24 cellular contexts compared by ENCODE assay signal in genomic region chr21:33421713-33422393, GRCh38. TPM values are rescaled to one million over a fixed set of nuclear protein-coding genes. Genes with fewer than 3 reads are reported as not detected.
DNase-seq lines count a peak whose midpoint lies in the region; ATAC-seq, FAIRE-seq and TF ChIP-seq lines count a peak whose summit lies in the region.
"Had no signal": no experiment of that assay in that cellular context is flagged by ENCODE, and none has a peak within 500 bp of the region (broad histone marks: within the 10 kb centered on the region; RNA-seq: fewer than 3 reads in every experiment).

No MANE protein-coding gene starts in this region.

- H3K4me3 ChIP-seq in HepG2 (replicated peaks in 1 of 3; ENCODE audit: insufficient read depth in 1 of 3, low read depth in 2 of 3, low read length in 3 of 3) (no peak overlapping the region), right lobe of liver (no peak overlapping the region), astrocyte (ENCODE audit: insufficient read depth, low read depth, low read length) (no peak overlapping the region)

- no peaks in the 10 kb centered on the region for H3K9me3 ChIP-seq in HepG2 (ENCODE audit: low read length)
- H3K9me3 ChIP-seq in right lobe of liver: no peaks in the 10 kb centered on the region
- H3K9me3 ChIP-seq in astrocyte (ENCODE audit: insufficient read depth, low read depth, low read length): no peaks in the 10 kb centered on the region

- no peaks in the 10 kb centered on the region for H3K9me3 Mint-ChIP-seq in astrocyte (ENCODE audit: unreplicated experiment)
- H3K9me3 Mint-ChIP-seq in neural crest cell: no peaks in the 10 kb centered on the region
- H3K9me3 Mint-ChIP-seq in activated naive CD8-positive, alpha-beta T cell treated with anti-CD3 and anti-CD28 coated beads for 36 hours: no peaks in the 10 kb centered on the region
- H3K9me3 Mint-ChIP-seq in HFFc6: no peaks in the 10 kb centered on the region

- no peak overlapping the region for H2AFZ ChIP-seq in HepG2 (ENCODE audit: low read length)
- no peak overlapping the region for H2AFZ ChIP-seq in astrocyte (ENCODE audit: low read depth, low read length)

- TF ChIP-seq POLR2A in HepG2 (IDR thresholded peaks at IDR 0.05; ENCODE audit: insufficient read depth in 1 of 2, low read depth in 2 of 2, low read length in 2 of 2): no peak
- no peak for TF ChIP-seq POLR2A in right lobe of liver (IDR thresholded peaks at IDR 0.05)

- H3K4me2 ChIP-seq in HepG2 (ENCODE audit: low read depth, low read length): no peak overlapping the region
- no peak overlapping the region for H3K4me2 ChIP-seq in astrocyte (ENCODE audit: low read length)

- TF ChIP-seq CTCF in HepG2 (CRISPR knock-in tag; IDR thresholded peaks at IDR 0.05): no peak
- no peak for TF ChIP-seq CTCF in right lobe of liver (IDR thresholded peaks at IDR 0.05)
- no peak for TF ChIP-seq CTCF in astrocyte (IDR thresholded peaks at IDR 0.05; ENCODE audit: insufficient read depth, low read depth, low read length)
- no peak for TF ChIP-seq CTCF in neural crest cell (conservative IDR thresholded peaks at IDR 0.05)
- no peak for TF ChIP-seq CTCF in HFFc6 (IDR thresholded peaks at IDR 0.05)

- peaks cover 15 to 61% of the 10 kb centered on the region in 2 experiments for H3K36me3 ChIP-seq in HepG2 (replicated peaks in 1 of 2; ENCODE audit: control insufficient read depth in 1 of 2, insufficient read depth in 2 of 2, low read length in 2 of 2)
- peaks cover 0 to 68% (median 19%) of the 10 kb centered on the region in 4 donors for H3K36me3 ChIP-seq in right lobe of liver
- H3K36me3 ChIP-seq in astrocyte (ENCODE audit: insufficient read depth, low read length): peaks cover 35% of the 10 kb centered on the region

- in situ Hi-C loops in HepG2 (cut with HindIII; ENCODE audit: extremely low pct_ligation_motif_present, low pct_unique_long_range_greater_than_20kb): no loop called here

- H3K27ac Mint-ChIP-seq in astrocyte (ENCODE audit: unreplicated experiment): no peak overlapping the region
- H3K27ac Mint-ChIP-seq in neural crest cell (ENCODE audit: unreplicated experiment): peak overlapping the region; percentile 94
- no peak overlapping the region for H3K27ac Mint-ChIP-seq in activated naive CD8-positive, alpha-beta T cell treated with anti-CD3 and anti-CD28 coated beads for 36 hours
- H3K27ac Mint-ChIP-seq in HFFc6: no peak overlapping the region; the same call in 1 of the 2 replicates
- H3K27ac Mint-ChIP-seq: B cell had no signal

- FAIRE-seq in HepG2 (lab: Jason Lieb, UNC) (no peak), astrocyte (lab: Jason Lieb, UNC) (peak; percentile 45)
- FAIRE-seq: A204.1, D721Med, RCC 7860 had no signal

- H3K4me3 Mint-ChIP-seq in astrocyte (ENCODE audit: unreplicated experiment): no peak overlapping the region
- no peak overlapping the region for H3K4me3 Mint-ChIP-seq in neural crest cell
- H3K4me3 Mint-ChIP-seq in activated naive CD8-positive, alpha-beta T cell treated with anti-CD3 and anti-CD28 coated beads for 36 hours: no peak overlapping the region
- no peak overlapping the region for H3K4me3 Mint-ChIP-seq in HFFc6
- H3K4me3 Mint-ChIP-seq: B cell, CD14-positive monocyte had no signal

- peaks cover 5% of the 10 kb centered on the region for H3K4me1 Mint-ChIP-seq in astrocyte (ENCODE audit: low read depth, unreplicated experiment)
- H3K4me1 Mint-ChIP-seq in neural crest cell: peaks cover 10% of the 10 kb centered on the region
- H3K4me1 Mint-ChIP-seq in activated naive CD8-positive, alpha-beta T cell treated with anti-CD3 and anti-CD28 coated beads for 36 hours: peaks cover 2% of the 10 kb centered on the region
- peaks cover 21% of the 10 kb centered on the region for H3K4me1 Mint-ChIP-seq in HFFc6 (ENCODE audit: low read depth)

- TF ChIP-seq EP300 in HepG2 (IDR thresholded peaks at IDR 0.05; ENCODE audit: low read depth in 2 of 2, low read length in 2 of 2) (no peak), HepG2 (CRISPR knock-in tag; IDR thresholded peaks at IDR 0.05; ENCODE audit: borderline replicate concordance) (no peak)

- peaks cover 28% of the 10 kb centered on the region for H3K4me1 ChIP-seq in HepG2 (ENCODE audit: insufficient read depth, low read length)
- H3K4me1 ChIP-seq in right lobe of liver: no peaks in the 10 kb centered on the region
- peaks cover 3% of the 10 kb centered on the region for H3K4me1 ChIP-seq in astrocyte (ENCODE audit: insufficient read depth, low read length)

- H3K9ac ChIP-seq in HepG2 (ENCODE audit: insufficient read depth, low read depth, low read length) (no peak overlapping the region), astrocyte (ENCODE audit: low read length) (no peak overlapping the region)

- DNase-seq in HepG2 (ENCODE audit: low spot score): peak; percentile 42
- DNase-seq in right lobe of liver: no peak
- no peak for DNase-seq in astrocyte (ENCODE audit: low read depth)
- no peak for DNase-seq in neural crest cell (ENCODE audit: low read depth, low spot score)
- no peak for DNase-seq in activated naive CD8-positive, alpha-beta T cell treated with anti-CD3 and anti-CD28 coated beads for 36 hours
- DNase-seq in HFFc6: no peak
- DNase-seq: DMS53; GDM1; H7; KG1; NCI-H1092 treated with DMSO at 0.1 percent for 48 hours; NCI-H1436 treated with DMSO at 0.1 percent for 48 hours; NCI-H1930; NCI-H510A; NCI-H748 treated with DMSO at 0.1 percent for 48 hours; NK-92 treated with Interleukin-12 subunit alpha and Interleukin-12 subunit beta, amount 100 ng/mL, for 24 hours had no signal

- ATAC-seq in HepG2 (peak; percentile 22; the same call in 1 of the 3 replicates), right lobe of liver (no peak), HG02885 (IDR thresholded peaks at IDR 0.05; ENCODE audit: poor library complexity, unreplicated experiment) (no peak)
- ATAC-seq: Right ventricle myocardium inferior had no signal

- BruUV-seq in HepG2 (replicated peaks; lab: Mats Ljungman, UMichigan): TSS peak; percentile 36

- CTCF ChIA-PET in HepG2 (lab: Yijun Ruan, JAX; ENCODE audit: low intra/inter-chr PET ratio, low total read pairs): no interaction called here

- WGBS in HepG2 (ENCODE audit: low lambda C conversion rate): 95% methylated on average over 5 of the region's 5 CpGs
- WGBS in right lobe of liver (ENCODE audit: insufficient coverage, low coverage, low lambda C conversion rate, missing lambda C conversion rate): 95% methylated on average over 5 of the region's 5 CpGs

- 0 out of 2 replicates have a peak, but pooled peaks cover 2% of the 10 kb centered on the region for H4K20me1 ChIP-seq in HepG2 (ENCODE audit: insufficient read depth, low read length)
- H4K20me1 ChIP-seq in astrocyte (ENCODE audit: insufficient read depth, low read length): peaks cover 48% of the 10 kb centered on the region

- no peaks in the 10 kb centered on the region for H3K27me3 Mint-ChIP-seq in astrocyte (ENCODE audit: low read depth, unreplicated experiment)
- H3K27me3 Mint-ChIP-seq in neural crest cell (ENCODE audit: low read depth): no peaks in the 10 kb centered on the region
- H3K27me3 Mint-ChIP-seq in activated naive CD8-positive, alpha-beta T cell treated with anti-CD3 and anti-CD28 coated beads for 36 hours: no peaks in the 10 kb centered on the region
- no peaks in the 10 kb centered on the region; the same call in 1 of the 2 replicates for H3K27me3 Mint-ChIP-seq in HFFc6 (ENCODE audit: insufficient read depth)
- H3K27me3 Mint-ChIP-seq: B cell had no signal

- POLR2A ChIA-PET in HepG2 (lab: Yijun Ruan, JAX): no interaction called here

- peaks cover 21% of the 10 kb centered on the region for H3K36me3 Mint-ChIP-seq in astrocyte (ENCODE audit: low read depth, unreplicated experiment)
- peaks cover 15% of the 10 kb centered on the region for H3K36me3 Mint-ChIP-seq in neural crest cell (ENCODE audit: low read depth)
- peaks cover 4% of the 10 kb centered on the region for H3K36me3 Mint-ChIP-seq in activated naive CD8-positive, alpha-beta T cell treated with anti-CD3 and anti-CD28 coated beads for 36 hours
- H3K36me3 Mint-ChIP-seq in HFFc6 (ENCODE audit: low read depth): peaks cover 37% of the 10 kb centered on the region

- intact Hi-C loops in HepG2 (cut with micrococcal nuclease; ENCODE audit: unreplicated experiment): no loop called here
- intact Hi-C loops in right lobe of liver (cut with DNase I): no loop called here

- TF ChIP-seq RAD21 in HepG2 (CRISPR knock-in tag; IDR thresholded peaks at IDR 0.05): no peak

- H3K27ac ChIP-seq in HepG2 (ENCODE audit: extremely low read length, insufficient read depth, low read length) (no peak overlapping the region), right lobe of liver (no peak overlapping the region), astrocyte (ENCODE audit: low read depth, low read length) (no peak overlapping the region)
- H3K27ac ChIP-seq: HL-60 had no signal

- no peaks in the 10 kb centered on the region for H3K27me3 ChIP-seq in HepG2 (ENCODE audit: control insufficient read depth in 1 of 2, insufficient read depth in 2 of 2, low read length in 2 of 2)
- H3K27me3 ChIP-seq in right lobe of liver: no peaks in the 10 kb centered on the region
- no peaks in the 10 kb centered on the region for H3K27me3 ChIP-seq in astrocyte (ENCODE audit: insufficient read depth, low read length)

- H3K79me2 ChIP-seq in HepG2 (ENCODE audit: insufficient read depth, low read length) (peaks cover 14% of the 10 kb centered on the region), astrocyte (ENCODE audit: insufficient read depth, low read length) (peaks cover 34% of the 10 kb centered on the region)

RNA-seq across cellular contexts. Expression of gene IFNGR2, which starts 18.6 kb away (rescaled TPM):
- total RNA-seq in HepG2 (2016; rRNA removed; fragmentation: Illumina TruSeq; extraction: Trizol) (50.3 and 61.3 TPM in 2 replicates), right lobe of liver (10 to 100 TPM; 16.0 to 39.1 (median 27.8) TPM), astrocyte (58.9 and 69.9 TPM in 2 replicates), neural crest cell (38.9 and 40.5 TPM in 2 replicates)
- 140 and 148 TPM in 2 replicates for total RNA-seq in HepG2 (2016; cell fraction: cytosol; rRNA removed; fragmentation: Illumina TruSeq; extraction: Trizol; ENCODE audit: low read depth)
- 49.5 and 63.1 TPM in 2 replicates for total RNA-seq in HepG2 (2016; cell fraction: insoluble cytoplasmic fraction; rRNA removed; fragmentation: Illumina TruSeq; extraction: Trizol)
- total RNA-seq in HepG2 (2016; cell fraction: membrane; rRNA removed; fragmentation: Illumina TruSeq; extraction: Trizol): 200 and 205 TPM in 2 replicates
- 31.5 and 38.1 TPM in 2 replicates for total RNA-seq in HepG2 (2016; cell fraction: nucleus; rRNA removed; fragmentation: Illumina TruSeq; extraction: Trizol)
- polyA plus RNA-seq in HepG2 (2011; rRNA removed): 107 and 117 TPM in 2 replicates
- 81.1 and 96.5 TPM in 2 replicates for polyA plus RNA-seq in HepG2 (2011; cell fraction: cytosol; rRNA removed)
- 29.9 and 35.2 TPM in 2 replicates for polyA plus RNA-seq in HepG2 (2011; cell fraction: nucleus; rRNA removed)
- polyA plus RNA-seq in HepG2 (2012): 58.6 and 61.4 TPM in 2 replicates
- 168 and 186 TPM in 2 replicates for polyA plus RNA-seq in HepG2 (2016; cell fraction: cytosol; fragmentation: Illumina TruSeq; extraction: Trizol; ENCODE audit: low read depth)
- 61.0 and 68.1 TPM in 2 replicates for polyA plus RNA-seq in HepG2 (2016; cell fraction: insoluble cytoplasmic fraction; fragmentation: Illumina TruSeq; extraction: Trizol; ENCODE audit: low read depth)
- 212 and 216 TPM in 2 replicates for polyA plus RNA-seq in HepG2 (2016; cell fraction: membrane; fragmentation: Illumina TruSeq; extraction: Trizol; ENCODE audit: low read depth)
- 64.8 and 65.1 TPM in 2 replicates for polyA plus RNA-seq in HepG2 (2016; cell fraction: nucleus; fragmentation: Illumina TruSeq; extraction: Trizol; ENCODE audit: insufficient read depth, low read depth)
- polyA minus RNA-seq in HepG2 (2011; rRNA and poly(A)+ RNA removed; ENCODE audit: low replicate concordance): 86.4 and 152 TPM in 2 replicates
- 57.1 and 57.5 TPM in 2 replicates for polyA minus RNA-seq in HepG2 (2011; cell fraction: cytosol; rRNA and poly(A)+ RNA removed)
- 23.6 and 27.8 TPM in 2 replicates for polyA minus RNA-seq in HepG2 (2011; cell fraction: nucleus; rRNA and poly(A)+ RNA removed)
- 1 to 10 TPM; 5.6 to 5.7 TPM for total RNA-seq in activated naive CD8-positive, alpha-beta T cell treated with anti-CD3 and anti-CD28 coated beads for 36 hours
- 10 to 100 TPM; 51.2 to 68.6 (median 64.2) TPM for total RNA-seq in HFFc6 (2021; fragmentation: NEBNext Ultra II Directional; extraction: Animal tissue kit (Norgen Biotek cat#: 25700))

RNA-seq across cellular contexts. Expression of gene TMEM50B, which starts 57.9 kb away (rescaled TPM):
- total RNA-seq in HepG2 (2016; rRNA removed; fragmentation: Illumina TruSeq; extraction: Trizol): 13.9 and 29.9 TPM in 2 replicates
- 12.1 and 12.6 TPM in 2 replicates for total RNA-seq in HepG2 (2016; cell fraction: cytosol; rRNA removed; fragmentation: Illumina TruSeq; extraction: Trizol; ENCODE audit: low read depth)
- total RNA-seq in HepG2 (2016; cell fraction: insoluble cytoplasmic fraction; rRNA removed; fragmentation: Illumina TruSeq; extraction: Trizol): 18.2 and 31.9 TPM in 2 replicates
- total RNA-seq in HepG2 (2016; cell fraction: membrane; rRNA removed; fragmentation: Illumina TruSeq; extraction: Trizol): 17.4 and 19.9 TPM in 2 replicates
- 43.0 and 47.6 TPM in 2 replicates for total RNA-seq in HepG2 (2016; cell fraction: nucleus; rRNA removed; fragmentation: Illumina TruSeq; extraction: Trizol)
- polyA plus RNA-seq in HepG2 (2011; rRNA removed): 45.4 and 46.3 TPM in 2 replicates
- polyA plus RNA-seq in HepG2 (2011; cell fraction: cytosol; rRNA removed): 8.9 and 18.9 TPM in 2 replicates
- polyA plus RNA-seq in HepG2 (2011; cell fraction: nucleus; rRNA removed): 109 and 139 TPM in 2 replicates
- polyA plus RNA-seq in HepG2 (2012): 15.9 and 21.7 TPM in 2 replicates
- polyA plus RNA-seq in HepG2 (2016; cell fraction: cytosol; fragmentation: Illumina TruSeq; extraction: Trizol; ENCODE audit: low read depth): 10.5 and 13.5 TPM in 2 replicates
- polyA plus RNA-seq in HepG2 (2016; cell fraction: insoluble cytoplasmic fraction; fragmentation: Illumina TruSeq; extraction: Trizol; ENCODE audit: low read depth): 14.7 and 18.5 TPM in 2 replicates
- polyA plus RNA-seq in HepG2 (2016; cell fraction: membrane; fragmentation: Illumina TruSeq; extraction: Trizol; ENCODE audit: low read depth): 14.4 and 16.8 TPM in 2 replicates
- 104 and 105 TPM in 2 replicates for polyA plus RNA-seq in HepG2 (2016; cell fraction: nucleus; fragmentation: Illumina TruSeq; extraction: Trizol; ENCODE audit: insufficient read depth, low read depth)
- polyA minus RNA-seq in HepG2 (2011; rRNA and poly(A)+ RNA removed; ENCODE audit: low replicate concordance): 4.7 and 5.8 TPM in 2 replicates
- polyA minus RNA-seq in HepG2 (2011; cell fraction: cytosol; rRNA and poly(A)+ RNA removed): 3.8 and 6.8 TPM in 2 replicates
- polyA minus RNA-seq in HepG2 (2011; cell fraction: nucleus; rRNA and poly(A)+ RNA removed): 23.4 and 29.6 TPM in 2 replicates
- total RNA-seq in right lobe of liver: 10 to 100 TPM; 13.0 to 35.4 (median 20.2) TPM
- total RNA-seq in astrocyte: 23.1 and 29.7 TPM in 2 replicates
- 23.2 and 25.6 TPM in 2 replicates for total RNA-seq in neural crest cell
- total RNA-seq in activated naive CD8-positive, alpha-beta T cell treated with anti-CD3 and anti-CD28 coated beads for 36 hours: 10 to 100 TPM; 14.6 to 15.7 TPM
- 10 to 100 TPM; 22.9 to 30.3 (median 24.5) TPM for total RNA-seq in HFFc6 (2021; fragmentation: NEBNext Ultra II Directional; extraction: Animal tissue kit (Norgen Biotek cat#: 25700))
